In genomic region chr4:10204401-10205058, GRCh38 we compare ENCODE assay signal across 26 cellular contexts.
DNase-seq lines count a peak whose midpoint lies in the region; ATAC-seq, FAIRE-seq and TF ChIP-seq lines count a peak whose summit lies in the region.
"Had no signal": no experiment of that assay in that cellular context is flagged by ENCODE, and none has a peak within 500 bp of the region (broad histone marks: within the 10 kb centered on the region; RNA-seq: fewer than 3 reads in every experiment).

No MANE protein-coding gene starts in this region.

- H3K36me3 ChIP-seq in colonic mucosa (no peaks in the 10 kb centered on the region), small intestine (ENCODE audit: control insufficient read depth in 2 of 2, insufficient read depth in 2 of 2, low read length in 2 of 2) (no peaks in the 10 kb centered on the region)
- H3K36me3 ChIP-seq: esophagus squamous epithelium, vagina had no signal

- no peak overlapping the region for H3K27ac ChIP-seq in colonic mucosa
- H3K27ac ChIP-seq in small intestine (ENCODE audit: low read depth in 1 of 2, low read length in 1 of 2), result no peak overlapping the region
- H3K27ac ChIP-seq: C4-2B, esophagus squamous epithelium, KMS-11, vagina had no signal

- no peak for ATAC-seq in HG02840 (IDR thresholded peaks at IDR 0.05; ENCODE audit: low FRiP score, unreplicated experiment)
- ATAC-seq: activated T-cell treated with anti-CD3 and anti-CD28 coated beads, Interleukin-2, amount 50 U/mL, for 72 hours had no signal

- no peaks in the 10 kb centered on the region for H3K4me1 ChIP-seq in colonic mucosa
- no peaks in the 10 kb centered on the region for H3K4me1 ChIP-seq in small intestine (ENCODE audit: control insufficient read depth in 2 of 2, insufficient read depth in 1 of 2, low read depth in 1 of 2, low read length in 1 of 2)
- H3K4me1 ChIP-seq: esophagus squamous epithelium, vagina had no signal

- intact Hi-C loops in colonic mucosa (cut with DNase I), result no loop called here

- 88 to 89% (median 89%) methylated on average over 9 of the region's 9 CpGs for WGBS in small intestine, 3 donors

- peak; percentile 94 for DNase-seq in AG08395 (ENCODE audit: low spot score)
- peak; percentile 74 for DNase-seq in GM04504 (ENCODE audit: low read depth)
- DNase-seq in colonic mucosa, result peak; percentile 5
- DNase-seq in kidney tubule cell (ENCODE audit: low spot score), result peak; percentile 0
- DNase-seq in small intestine, result no peak
- DNase-seq in NCI-H774 (lab: John Stamatoyannopoulos, UW), result no peak
- DNase-seq in NCI-H82 (lab: John Stamatoyannopoulos, UW), result no peak
- DNase-seq: activated CD4-positive, CD25-positive, alpha-beta regulatory T cell treated with anti-CD3 and anti-CD28 coated beads, Interleukin-2, amount 50 U/mL, for 72 hours; activated naive CD4-positive, alpha-beta T cell treated with anti-CD3 and anti-CD28 coated beads, Interleukin-2, amount 50 U/mL, for 16 hours; activated T-cell treated with anti-CD3 and anti-CD28 coated beads, Interleukin-2, amount 50 U/mL, for 72 hours; anterior cingulate cortex; effector CD8-positive, alpha-beta T cell; esophagus squamous epithelium; GDM1; immature natural killer cell; NCI-H1048; NCI-H2029 treated with DMSO at 0.1 percent for 48 hours; NCI-H510A; retina; stimulated activated CD4-positive, alpha-beta T cell treated with anti-CD3 and anti-CD28 coated beads, Interleukin-15, amount 100 ng/mL, for 24 hours had no signal

- no peak for TF ChIP-seq CTCF in colonic mucosa (IDR thresholded peaks at IDR 0.05)

- H3K27me3 ChIP-seq in colonic mucosa (no peaks in the 10 kb centered on the region), small intestine (ENCODE audit: control insufficient read depth in 2 of 2, insufficient read depth in 2 of 2, low read length in 2 of 2) (no peaks in the 10 kb centered on the region)
- H3K27me3 ChIP-seq: vagina had no signal

- H3K4me3 ChIP-seq in colonic mucosa (no peak overlapping the region), small intestine (ENCODE audit: low read depth in 1 of 2, low read length in 2 of 2) (no peak overlapping the region)
- H3K4me3 ChIP-seq: esophagus squamous epithelium, vagina had no signal

- H3K9ac ChIP-seq in colonic mucosa (ENCODE audit: low read depth in 2 of 2, low read length in 2 of 2), result no peak overlapping the region
- H3K9ac ChIP-seq: KMS-11 had no signal

- H3K9me3 ChIP-seq in colonic mucosa (no peaks in the 10 kb centered on the region), small intestine (ENCODE audit: control insufficient read depth, low read depth) (no peaks in the 10 kb centered on the region)
- H3K9me3 ChIP-seq: esophagus squamous epithelium, vagina had no signal

- no peak for FAIRE-seq in small intestine (lab: Jason Lieb, UNC)
- FAIRE-seq: A204.1, GM12891 had no signal

Comparison
In these comparisons a context has a peak if more than half of its experiments do, and no peak if none do; other contexts are left out.
1. DNase-seq: peak in AG08395 (single experiment), GM04504 (single experiment), colonic mucosa (single experiment) and kidney tubule cell (single experiment); none in small intestine (single experiment), NCI-H774 (single experiment) and NCI-H82 (single experiment).